18 cellular contexts compared by ENCODE assay signal in the genomic region with DNA sequence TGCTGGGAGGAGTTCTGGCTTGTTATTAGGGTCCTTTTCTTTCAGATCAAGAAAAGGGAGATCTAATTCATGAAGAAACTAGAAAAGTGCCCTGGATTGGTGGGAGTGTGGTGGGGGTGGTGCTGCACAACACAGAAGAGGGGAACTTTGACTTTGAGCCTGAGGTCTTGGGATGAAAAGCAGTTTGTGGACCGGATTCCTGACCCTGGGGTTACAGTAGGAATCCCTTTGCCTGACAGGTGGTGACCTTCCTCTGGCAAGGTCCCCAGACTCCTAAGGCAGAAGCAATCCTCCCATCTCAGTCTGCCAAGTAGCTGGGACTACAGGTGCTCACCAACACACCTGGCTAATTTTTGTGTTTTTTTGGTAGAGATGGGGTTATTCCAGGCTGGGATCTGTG.
"Had no signal": no experiment of that assay in that cellular context is flagged by ENCODE, and none has a peak within 500 bp of the region (broad histone marks: within the 10 kb centered on the region; RNA-seq: fewer than 3 reads in every experiment).

No MANE protein-coding gene starts in this region.

- H3K36me3 Mint-ChIP-seq: naive thymus-derived CD8-positive, alpha-beta T cell; stimulated activated memory B cell treated with anti-CD40 and anti-IgM and Interleukin-4, amounts not matched to agents 10 μg/mL and 1 μg/mL and 100 μg/mL, for 72 hours had no signal

- H3K4me3 Mint-ChIP-seq: stimulated activated memory B cell treated with anti-CD40 and anti-IgM and Interleukin-4, amounts not matched to agents 10 μg/mL and 1 μg/mL and 100 μg/mL, for 72 hours had no signal

- H3K9me3 Mint-ChIP-seq: stimulated activated memory B cell treated with anti-CD40 and anti-IgM and Interleukin-4, amounts not matched to agents 10 μg/mL and 1 μg/mL and 100 μg/mL, for 72 hours had no signal

- H3K36me3 ChIP-seq: adrenal gland, colonic mucosa, heart right ventricle, suprapubic skin, upper lobe of left lung had no signal

- H3K27me3 Mint-ChIP-seq: naive thymus-derived CD8-positive, alpha-beta T cell had no signal

- FAIRE-seq: endothelial cell of umbilical vein, frontal cortex, islet of Langerhans, TTC549 had no signal

- H3K27ac ChIP-seq: adrenal gland, colonic mucosa, suprapubic skin had no signal

- ATAC-seq: heart right ventricle; naive thymus-derived CD8-positive, alpha-beta T cell; right cardiac atrium; stimulated activated memory B cell treated with anti-CD40 and anti-IgM and Interleukin-4, amounts not matched to agents 10 μg/mL and 1 μg/mL and 100 μg/mL, for 72 hours had no signal

- H3K27me3 ChIP-seq: adrenal gland, colonic mucosa, heart right ventricle, suprapubic skin, upper lobe of left lung had no signal

- H3K9me3 ChIP-seq: adrenal gland, colonic mucosa, heart right ventricle, suprapubic skin, upper lobe of left lung had no signal

- DNase-seq: activated CD4-positive, CD25-positive, alpha-beta regulatory T cell; activated CD8-positive, alpha-beta memory T cell treated with anti-CD3 and anti-CD28 coated beads for 24 hours; activated gamma-delta T cell treated with Interleukin-2 at 50 U/mL for 16 hours; activated T-cell treated with anti-CD3 and anti-CD28 coated beads, Interleukin-2, amount 50 U/mL, for 1 hour; adrenal gland; colonic mucosa; effector CD4-positive, alpha-beta T cell; heart right ventricle; naive thymus-derived CD8-positive, alpha-beta T cell; occipital lobe; right cardiac atrium had no signal

- H3K27ac Mint-ChIP-seq: stimulated activated memory B cell treated with anti-CD40 and anti-IgM and Interleukin-4, amounts not matched to agents 10 μg/mL and 1 μg/mL and 100 μg/mL, for 72 hours had no signal

- H3K4me1 ChIP-seq: colonic mucosa had no signal

- H3K4me3 ChIP-seq: adrenal gland, colonic mucosa, heart right ventricle, suprapubic skin, upper lobe of left lung had no signal
